ENCODE assay signal across 19 cellular contexts in the genomic region with DNA sequence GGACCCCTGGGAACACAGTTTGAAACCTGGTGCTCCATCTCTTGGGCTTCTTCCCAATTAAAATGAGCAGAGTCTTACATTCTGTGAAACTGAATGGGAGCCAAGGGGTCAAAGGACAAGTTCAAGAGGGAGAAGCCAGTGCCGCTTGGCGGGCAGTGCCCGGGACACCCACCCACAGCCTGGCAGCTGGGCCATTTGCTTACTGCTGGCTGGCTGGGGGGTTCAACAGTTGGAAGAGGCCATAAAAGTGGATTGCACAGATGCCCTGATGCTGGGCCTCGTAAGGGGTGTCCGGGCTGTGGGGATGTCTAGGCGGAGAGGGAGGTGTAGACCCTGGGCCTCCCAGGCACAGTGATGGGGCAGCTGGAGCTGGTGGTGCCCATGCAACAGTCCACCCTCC.
"Had no signal": no experiment of that assay in that cellular context is flagged by ENCODE, and none has a peak within 500 bp of the region (broad histone marks: within the 10 kb centered on the region; RNA-seq: fewer than 3 reads in every experiment).

No MANE protein-coding gene starts in this region.

- H3K27ac ChIP-seq: cardiac muscle cell, ovary had no signal

- FAIRE-seq: islet of Langerhans, TTC549 had no signal

- H3K36me3 ChIP-seq: cardiac muscle cell, gastroesophageal sphincter, ovary, transverse colon had no signal

- DNase-seq: activated CD4-positive, alpha-beta T cell treated with anti-CD3 and anti-CD28 coated beads, Interleukin-2, amount 10 ng/mL, durations not matched to agents 24 days and 14 days; activated CD4-positive, CD25-positive, alpha-beta regulatory T cell; activated CD8-positive, alpha-beta memory T cell treated with anti-CD3 and anti-CD28 coated beads, Interleukin-2, amount 50 U/mL, for 4 hours; activated CD8-positive, alpha-beta T cell treated with anti-CD3 and anti-CD28 coated beads, Interleukin-2, amount 10 ng/mL, durations not matched to agents 7 days and 5 days; activated gamma-delta T cell; activated T-cell treated with anti-CD3 and anti-CD28 coated beads, Interleukin-2, amount 50 U/mL, for 48 hours; erythroblast; nephron progenitor cell; ovary; stimulated activated CD4-positive, alpha-beta T cell treated with anti-CD3 and anti-CD28 coated beads, Interleukin-2, amount 100 ng/mL, for 48 hours; transverse colon had no signal

- ATAC-seq: activated CD8-positive, alpha-beta T cell treated with anti-CD3 and anti-CD28 coated beads, Interleukin-2, amount 10 ng/mL, durations not matched to agents 7 days and 5 days; activated naive CD4-positive, alpha-beta T cell treated with anti-CD3 and anti-CD28 coated beads, Interleukin-2, amount 50 U/mL, for 72 hours; gastroesophageal sphincter; left lung; stimulated activated memory B cell treated with anti-CD40 and anti-IgM and Interleukin-4, amounts not matched to agents 10 μg/mL and 1 μg/mL and 100 μg/mL, for 72 hours had no signal

- H3K27me3 ChIP-seq: cardiac muscle cell, dorsolateral prefrontal cortex, gastroesophageal sphincter, left lung, ovary, transverse colon had no signal

- H3K9me3 ChIP-seq: gastroesophageal sphincter, left lung, ovary, transverse colon had no signal

- H3K4me3 ChIP-seq: cardiac muscle cell, gastroesophageal sphincter, left lung, ovary, transverse colon had no signal
